In genomic region chr17:67434061-67434525, GRCh38 we compare ENCODE assay signal across 9 cellular contexts. TPM values are rescaled to one million over a fixed set of nuclear protein-coding genes. Genes with fewer than 3 reads are reported as not detected.
DNase-seq lines count a peak whose midpoint lies in the region; ATAC-seq and TF ChIP-seq lines count a peak whose summit lies in the region.
"Had no signal": no experiment of that assay in that cellular context is flagged by ENCODE, and none has a peak within 500 bp of the region (broad histone marks: within the 10 kb centered on the region; RNA-seq: fewer than 3 reads in every experiment).

No MANE protein-coding gene starts in this region.

- no peak overlapping the region for H2BK15ac ChIP-seq in mesendoderm (replicated peaks; ENCODE audit: low read depth)

- H3K23ac ChIP-seq in mesendoderm (ENCODE audit: low read length): no peak overlapping the region

- H3K4me1 ChIP-seq in mesendoderm (ENCODE audit: control insufficient read depth, low read depth, low read length) (no peaks in the 10 kb centered on the region), vagina (peaks cover 5% of the 10 kb centered on the region)

- TF ChIP-seq CTCF in vagina (IDR thresholded peaks at IDR 0.05): no peak

- H3K36me3 ChIP-seq in mesendoderm (ENCODE audit: control insufficient read depth, insufficient read depth, low read length) (no peaks in the 10 kb centered on the region), vagina (no peaks in the 10 kb centered on the region)

- no peak overlapping the region for H2BK120ac ChIP-seq in mesendoderm (ENCODE audit: low read depth, low read length)

- H3K56ac ChIP-seq in mesendoderm (ENCODE audit: low read length): no peak overlapping the region

- no peaks in the 10 kb centered on the region for H3K9me3 Mint-ChIP-seq in activated naive CD4-positive, alpha-beta T cell treated with anti-CD3 and anti-CD28 coated beads, Interleukin-2, amount 50 U/mL, for 72 hours

- H3K4me2 ChIP-seq in mesendoderm (ENCODE audit: low read length): no peak overlapping the region

- H3K9ac ChIP-seq in mesendoderm (ENCODE audit: low read length): no peak overlapping the region

- H3K27ac Mint-ChIP-seq in activated naive CD4-positive, alpha-beta T cell treated with anti-CD3 and anti-CD28 coated beads, Interleukin-2, amount 50 U/mL, for 72 hours: peak overlapping the region; percentile 91 to 97

- WGBS in mesendoderm (ENCODE audit: extremely low coverage, insufficient coverage, low lambda C conversion rate): no CpG with 5 or more reads among the region's 6 CpGs

- intact Hi-C loops in vagina (cut with DNase I): no loop called here

- TF ChIP-seq POLR2A in vagina (IDR thresholded peaks at IDR 0.05): no peak

- H3K79me1 ChIP-seq in mesendoderm (ENCODE audit: low read length): peaks cover 9% of the 10 kb centered on the region

- H2BK5ac ChIP-seq in mesendoderm (ENCODE audit: low read length): no peak overlapping the region

- H3K79me2 ChIP-seq in mesendoderm (ENCODE audit: control insufficient read depth, insufficient read depth, low read length): peaks cover 8% of the 10 kb centered on the region

- H3K4me3 ChIP-seq in mesendoderm (ENCODE audit: low read length) (no peak overlapping the region), vagina (no peak overlapping the region)

- no peak overlapping the region for H4K5ac ChIP-seq in mesendoderm (ENCODE audit: low read length)

- no peaks in the 10 kb centered on the region for H3K9me3 ChIP-seq in vagina

- ATAC-seq in activated naive CD4-positive, alpha-beta T cell treated with anti-CD3 and anti-CD28 coated beads, Interleukin-2, amount 50 U/mL, for 72 hours: peak; percentile 55 to 56

- no peak overlapping the region for H3K18ac ChIP-seq in mesendoderm (ENCODE audit: low read length)

- H3K27me3 ChIP-seq in mesendoderm (ENCODE audit: insufficient read depth, low read length, poor library complexity) (no peaks in the 10 kb centered on the region), vagina (no peaks in the 10 kb centered on the region)

- no peak overlapping the region for H2AK5ac ChIP-seq in mesendoderm (ENCODE audit: low read length)

- peaks cover 0 to 10% of the 10 kb centered on the region in 2 donors for H3K36me3 Mint-ChIP-seq in activated naive CD4-positive, alpha-beta T cell treated with anti-CD3 and anti-CD28 coated beads, Interleukin-2, amount 50 U/mL, for 72 hours

- H4K8ac ChIP-seq in mesendoderm (ENCODE audit: low read depth, low read length): no peak overlapping the region

- peak overlapping the region; percentile 17 for H3K4ac ChIP-seq in mesendoderm (ENCODE audit: low read depth, low read length)

- no peak overlapping the region for H3K27ac ChIP-seq in mesendoderm (ENCODE audit: low read depth, low read length)
- H3K27ac ChIP-seq in vagina: peak overlapping the region; percentile 30

- DNase-seq in activated gamma-delta T cell treated with Interleukin-2 at 50 U/mL for 16 hours (peak; percentile 52), activated gamma-delta T cell (lab: John Stamatoyannopoulos, UW) (no peak), mesendoderm (peak; percentile 24), vagina (ENCODE audit: extremely low spot score in 2 of 2) (no peak), LoVo (ENCODE audit: low spot score) (no peak), GDM1 (lab: John Stamatoyannopoulos, UW) (no peak), NCI-H146 (lab: John Stamatoyannopoulos, UW) (no peak)
- DNase-seq in activated naive CD4-positive, alpha-beta T cell treated with anti-CD3 and anti-CD28 coated beads, Interleukin-2, amount 50 U/mL, for 72 hours (ENCODE audit: low spot score in 2 of 2): no peak
- DNase-seq: ACHN had no signal

RNA-seq across cellular contexts. Expression of gene PITPNC1, which starts 57.0 kb away (rescaled TPM):
- 10 to 100 TPM; 56.8 to 65.3 TPM for total RNA-seq in activated naive CD4-positive, alpha-beta T cell treated with anti-CD3 and anti-CD28 coated beads, Interleukin-2, amount 50 U/mL, for 72 hours
- 54.2 TPM for polyA plus RNA-seq in mesendoderm (2013, experiment 1 of 2)
- polyA plus RNA-seq in mesendoderm (2013, experiment 2 of 2): 52.1 TPM
- 8.1 TPM for total RNA-seq in vagina

Comparison
In these comparisons a context has a peak if more than half of its experiments do, and no peak if none do; other contexts are left out.
1. DNase-seq: peak in activated gamma-delta T cell treated with Interleukin-2 at 50 U/mL for 16 hours (single experiment) and mesendoderm (single experiment); none in activated gamma-delta T cell (single experiment), activated naive CD4-positive, alpha-beta T cell treated with anti-CD3 and anti-CD28 coated beads, Interleukin-2, amount 50 U/mL, for 72 hours (0 of 2), vagina (0 of 2), LoVo (single experiment), GDM1 (single experiment) and NCI-H146 (single experiment).